In the genomic region with DNA sequence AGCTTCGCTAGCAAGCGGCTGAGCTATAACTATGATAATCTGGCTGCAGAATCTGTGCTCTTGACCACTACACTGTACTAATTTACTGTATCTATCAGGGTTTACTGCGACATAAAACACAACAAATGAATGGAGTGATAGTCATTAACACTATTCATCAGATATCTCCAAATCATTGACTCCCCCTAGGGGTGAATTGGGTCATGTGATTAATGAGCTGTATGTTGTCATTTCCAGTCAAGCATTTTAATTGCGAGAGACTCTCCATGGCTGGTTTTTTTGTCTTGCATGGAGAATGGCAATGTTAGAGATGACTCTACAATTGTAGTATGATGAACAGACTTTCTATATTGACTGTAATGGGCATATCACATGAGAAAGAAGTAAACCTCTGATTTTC, we compare ENCODE assay signal across 16 cellular contexts. TPM values are rescaled to one million over a fixed set of nuclear protein-coding genes. Genes with fewer than 3 reads are reported as not detected.
DNase-seq lines count a peak whose midpoint lies in the region; ATAC-seq and TF ChIP-seq lines count a peak whose summit lies in the region.
"Had no signal": no experiment of that assay in that cellular context is flagged by ENCODE, and none has a peak within 500 bp of the region (broad histone marks: within the 10 kb centered on the region; RNA-seq: fewer than 3 reads in every experiment).

No MANE protein-coding gene starts in this region.

- no peak overlapping the region for H3K9ac ChIP-seq in endodermal cell (ENCODE audit: extremely low read depth, low read length, poor library complexity, severe bottlenecking)
- H3K9ac ChIP-seq: BLaER1 had no signal

- no peaks in the 10 kb centered on the region for H4K20me1 ChIP-seq in DOHH2 (ENCODE audit: control insufficient read depth, insufficient read depth, low read depth, low read length)
- H4K20me1 ChIP-seq: BLaER1 had no signal

- no peaks in the 10 kb centered on the region for H3K9me3 Mint-ChIP-seq in endodermal cell

- no peak overlapping the region for H3K4me2 ChIP-seq in DOHH2 (ENCODE audit: low read length)
- H3K4me2 ChIP-seq: BLaER1 had no signal

- H3K27me3 ChIP-seq in DOHH2 (ENCODE audit: control insufficient read depth, low read length) = peaks cover 12% of the 10 kb centered on the region; the same call in 1 of the 2 replicates
- H3K27me3 ChIP-seq in endodermal cell (ENCODE audit: control insufficient read depth, insufficient read depth, low read length, poor library complexity, severe bottlenecking) = no peaks in the 10 kb centered on the region
- H3K27me3 ChIP-seq: BLaER1, brain microvascular endothelial cell had no signal

- DNase-seq in NCI-H146 treated with DMSO at 0.1 percent for 48 hours (lab: John Stamatoyannopoulos, UW; ENCODE audit: unreplicated experiment) (peak; percentile 46), endodermal cell (no peak), mucosa of descending colon (no peak), NCI-H226 (no peak), lower leg skin (ENCODE audit: low spot score in 2 of 2) (no peak)
- DNase-seq in activated CD4-positive, alpha-beta T cell treated with anti-CD3 and anti-CD28 coated beads for 1 hour = no peak
- DNase-seq: brain microvascular endothelial cell; HCEC 1CT; NCI-H1092; stimulated activated naive CD4-positive, alpha-beta T cell treated with Interleukin-2 at 50 U/mL for 16 hours had no signal

- H3K27ac ChIP-seq in 22Rv1 (no peak overlapping the region), DOHH2 (ENCODE audit: low read depth, low read length) (no peak overlapping the region), endodermal cell (ENCODE audit: low read depth, low read length) (no peak overlapping the region)
- H3K27ac ChIP-seq: BLaER1, brain microvascular endothelial cell, SK-N-MC had no signal

- H3K36me3 ChIP-seq in DOHH2 (ENCODE audit: control insufficient read depth, low read length) = no peaks in the 10 kb centered on the region
- H3K36me3 ChIP-seq in endodermal cell (ENCODE audit: control insufficient read depth, insufficient read depth, low read length) = no peaks in the 10 kb centered on the region
- no peaks in the 10 kb centered on the region for H3K36me3 ChIP-seq in mucosa of descending colon (ENCODE audit: low read depth)
- H3K36me3 ChIP-seq: BLaER1, brain microvascular endothelial cell had no signal

- no peaks in the 10 kb centered on the region for H3K9me2 ChIP-seq in DOHH2 (replicated peaks; ENCODE audit: control insufficient read depth, low read length)

- H3F3A ChIP-seq in DOHH2 (ENCODE audit: control insufficient read depth, insufficient read depth) = no peaks in the 10 kb centered on the region

- no peak overlapping the region for H3K4me3 Mint-ChIP-seq in endodermal cell
- H3K4me3 Mint-ChIP-seq: naive thymus-derived CD4-positive, alpha-beta T cell had no signal

- H3K27me3 Mint-ChIP-seq in endodermal cell (ENCODE audit: insufficient read depth) = no peaks in the 10 kb centered on the region

- H3K4me1 ChIP-seq in DOHH2 (ENCODE audit: control insufficient read depth, low read length) (no peaks in the 10 kb centered on the region), endodermal cell (ENCODE audit: control insufficient read depth, insufficient read depth, low read length) (peaks cover 4% of the 10 kb centered on the region), mucosa of descending colon (ENCODE audit: low read depth) (peaks cover 8% of the 10 kb centered on the region)

- H3K4me3 ChIP-seq in DOHH2 (ENCODE audit: low read length) = no peak overlapping the region
- no peak overlapping the region for H3K4me3 ChIP-seq in endodermal cell (ENCODE audit: low read length)
- no peak overlapping the region for H3K4me3 ChIP-seq in mucosa of descending colon
- H3K4me3 ChIP-seq in lower leg skin (ENCODE audit: low read depth, poor library complexity, severe bottlenecking) = no peak overlapping the region
- H3K4me3 ChIP-seq: BLaER1, SK-N-MC had no signal

- H3K9me3 ChIP-seq in DOHH2 (ENCODE audit: control insufficient read depth, insufficient read depth, low read length) = no peaks in the 10 kb centered on the region
- H3K9me3 ChIP-seq in endodermal cell (ENCODE audit: control insufficient read depth, low read length) = no peaks in the 10 kb centered on the region
- no peaks in the 10 kb centered on the region for H3K9me3 ChIP-seq in mucosa of descending colon
- H3K9me3 ChIP-seq: BLaER1 had no signal

- ATAC-seq in mucosa of descending colon = no peak
- ATAC-seq: naive thymus-derived CD4-positive, alpha-beta T cell; sciatic nerve had no signal

- H3K79me2 ChIP-seq in DOHH2 (ENCODE audit: control insufficient read depth, low read length) = no peaks in the 10 kb centered on the region

- intact Hi-C loops in mucosa of descending colon (cut with DNase I, micrococcal nuclease) (no loop called here), lower leg skin (cut with DNase I; ENCODE audit: low total_unique reads) (no loop called here)

- no peaks in the 10 kb centered on the region for H3K36me3 Mint-ChIP-seq in endodermal cell (ENCODE audit: low read depth)
- H3K36me3 Mint-ChIP-seq: naive thymus-derived CD4-positive, alpha-beta T cell had no signal

- no peaks in the 10 kb centered on the region for H3K4me1 Mint-ChIP-seq in endodermal cell

- TF ChIP-seq CTCF in 22Rv1 (IDR thresholded peaks at IDR 0.05) (peak; percentile 29; the same call in 1 of the 2 replicates), DOHH2 (IDR thresholded peaks at IDR 0.05; ENCODE audit: low read depth, low read length, poor library complexity, severe bottlenecking) (peak; percentile 52), endodermal cell (conservative IDR thresholded peaks at IDR 0.05) (peak; percentile 61), mucosa of descending colon (IDR thresholded peaks at IDR 0.05) (no peak), lower leg skin (IDR thresholded peaks at IDR 0.05) (no peak)

- WGBS in endodermal cell (ENCODE audit: insufficient coverage in 1 of 2, insufficient read length in 1 of 2), 2 experiments = 96 to 100% methylated on average over 2 to 4 of the region's 4 CpGs
- WGBS in lower leg skin, 2 donors = 83 to 88% methylated on average over 4 of the region's 4 CpGs

- H3K27ac Mint-ChIP-seq in endodermal cell = no peak overlapping the region
- H3K27ac Mint-ChIP-seq: naive thymus-derived CD4-positive, alpha-beta T cell had no signal

- TF ChIP-seq POLR2A in lower leg skin (IDR thresholded peaks at IDR 0.05) = no peak

RNA-seq across cellular contexts. Expression of gene TM4SF18, which starts 10.5 kb away (rescaled TPM):
- total RNA-seq in endodermal cell = under 1 TPM; 0.58 to 0.62 TPM
- polyA plus RNA-seq in endodermal cell (2013, experiment 1 of 2) = 0.64 TPM
- 0.08 TPM for polyA plus RNA-seq in endodermal cell (2013, experiment 2 of 2)
- 1 to 10 TPM; 1.9 to 2.4 (median 2.2) TPM for total RNA-seq in mucosa of descending colon
- 1 to 10 TPM; 1.3 to 4.9 (median 3.0) TPM for total RNA-seq in lower leg skin
- total RNA-seq: naive thymus-derived CD4-positive, alpha-beta T cell had no signal
- polyA plus RNA-seq: naive thymus-derived CD4-positive, alpha-beta T cell had no signal

RNA-seq across cellular contexts. Expression of gene TM4SF1, which starts 33.5 kb away (rescaled TPM):
- not detected for total RNA-seq in endodermal cell
- 2.0 TPM for polyA plus RNA-seq in endodermal cell (2013, experiment 1 of 2)
- polyA plus RNA-seq in endodermal cell (2013, experiment 2 of 2) = 2.8 TPM
- total RNA-seq in mucosa of descending colon = 10 to 100 TPM; 22.7 to 87.8 (median 24.9) TPM
- 100 to 1,000 TPM in 1 of 4 donors, 10 to 100 TPM in 3; 24.5 to 131 (median 51.0) TPM for total RNA-seq in lower leg skin
- total RNA-seq: naive thymus-derived CD4-positive, alpha-beta T cell had no signal
- polyA plus RNA-seq: naive thymus-derived CD4-positive, alpha-beta T cell had no signal

Comparison
In these comparisons a context has a peak if more than half of its experiments do, and no peak if none do; other contexts are left out.
1. CTCF ChIP-seq: peak in 22Rv1 (single experiment), DOHH2 (single experiment) and endodermal cell (single experiment); none in mucosa of descending colon (single experiment) and lower leg skin (0 of 3).
2. RNA of gene TM4SF1, which starts 33.5 kb away (total RNA-seq): 24.5 to 131 TPM in lower leg skin and 22.7 to 87.8 TPM in mucosa of descending colon; not detected in endodermal cell; every median in the first group is over 10 times any median in the second.